Comparison of ENCODE assay signal across 1 cellular context in genomic region chr11:66222358-66223149, GRCh38.
A peak's percentile ranks its signal among the peaks of the same experiment; 100 is the strongest.
TF ChIP-seq lines count a peak whose summit lies in the region.

No MANE protein-coding gene starts in this region.

TF ChIP-seq in HEK293, 187 proteins besides CTCF, POLR2A, EP300 and RAD21 (continued from another document):
- TF ChIP-seq ZNF140 (tag by site-specific recombination; IDR thresholded peaks at IDR 0.05), result no peak
- no peak for TF ChIP-seq ZNF16 (tag by site-specific recombination; IDR thresholded peaks at IDR 0.05; ENCODE audit: low read depth)
- peak; percentile 34; the same call in 1 of the 2 replicates for TF ChIP-seq SP7 (tag by site-specific recombination; IDR thresholded peaks at IDR 0.05)
- TF ChIP-seq ZNF138 (tag by site-specific recombination; IDR thresholded peaks at IDR 0.05; ENCODE audit: borderline replicate concordance), result no peak
- TF ChIP-seq ZNF660 (tag by site-specific recombination; IDR thresholded peaks at IDR 0.05), result 0 out of 2 replicates have a peak, but pooled peaks have one; percentile 52
- no peak for TF ChIP-seq ZNF623 (tag by site-specific recombination; IDR thresholded peaks at IDR 0.05)
- no peak for TF ChIP-seq WT1 (tag by site-specific recombination; IDR thresholded peaks at IDR 0.05)
